In genomic region chr2:222459983-222460382, GRCh38 we compare ENCODE assay signal across 32 cellular contexts.
"Had no signal": no experiment of that assay in that cellular context is flagged by ENCODE, and none has a peak within 500 bp of the region (broad histone marks: within the 10 kb centered on the region; RNA-seq: fewer than 3 reads in every experiment).

No MANE protein-coding gene starts in this region.

- H3K9me3 ChIP-seq: adrenal gland, body of pancreas, breast epithelium had no signal

- H3K27ac ChIP-seq: adrenal gland, body of pancreas, brain microvascular endothelial cell, breast epithelium, VCaP had no signal

- H3K27me3 ChIP-seq: adrenal gland, body of pancreas, brain microvascular endothelial cell, breast epithelium had no signal

- DNase-seq: activated B cell treated with CpG ODN at 0.5 μM for 24 hours; activated CD4-positive, alpha-beta memory T cell treated with anti-CD3 and anti-CD28 coated beads for 36 hours; activated CD4-positive, alpha-beta T cell treated with anti-CD3 and anti-CD28 coated beads for 4 hours; activated CD4-positive, alpha-beta T cell treated with anti-CD3 and anti-CD28 coated beads, Interleukin-2, amount 10 ng/mL, durations not matched to agents 24 days and 14 days; activated CD4-positive, alpha-beta T cell treated with anti-CD3 and anti-CD28 coated beads, Interleukin-2, amount 50 U/mL, for 1 hour; activated CD4-positive, alpha-beta T cell treated with anti-CD3 and anti-CD28 coated beads, Interleukin-2, amount 50 U/mL, for 4 hours; activated CD4-positive, CD25-positive, alpha-beta regulatory T cell treated with anti-CD3 and anti-CD28 coated beads, Interleukin-2, amount 50 U/mL, for 72 hours; activated CD8-positive, alpha-beta memory T cell treated with anti-CD3 and anti-CD28 coated beads, Interleukin-2, amount 50 U/mL, for 4 hours; activated CD8-positive, alpha-beta T cell treated with anti-CD3 and anti-CD28 coated beads for 36 hours; activated effector memory CD4-positive, alpha-beta T cell treated with anti-CD3 and anti-CD28 coated beads, Interleukin-2, amount 50 U/mL, for 16 hours; activated gamma-delta T cell treated with Interleukin-2 at 50 U/mL for 16 hours; activated naive CD4-positive, alpha-beta T cell; activated naive CD4-positive, alpha-beta T cell treated with anti-CD3 and anti-CD28 coated beads for 36 hours; activated naive CD4-positive, alpha-beta T cell treated with anti-CD3 and anti-CD28 coated beads, Interleukin-2, amount 50 U/mL, for 16 hours; activated naive CD8-positive, alpha-beta T cell treated with anti-CD3 and anti-CD28 coated beads for 36 hours; activated T-cell treated with anti-CD3 and anti-CD28 coated beads for 4 hours; activated T-cell treated with anti-CD3 and anti-CD28 coated beads, Interleukin-2, amount 50 U/mL, for 1 hour; activated T-cell treated with anti-CD3 and anti-CD28 coated beads, Interleukin-2, amount 50 U/mL, for 4 hours; activated T-cell treated with anti-CD3 and anti-CD28 coated beads, Interleukin-2, amount 50 U/mL, for 72 hours; adrenal gland; amniotic stem cell; aorta; body of pancreas; brain microvascular endothelial cell; central memory CD4-positive, alpha-beta T cell; T-helper 1 cell; T-helper 2 cell; T-helper 9 cell had no signal

- H3K4me1 ChIP-seq: adrenal gland, body of pancreas, breast epithelium had no signal

- ATAC-seq: activated CD8-positive, alpha-beta T cell treated with anti-CD3 and anti-CD28 coated beads for 36 hours; activated naive CD4-positive, alpha-beta T cell treated with anti-CD3 and anti-CD28 coated beads, Interleukin-2, amount 50 U/mL, for 72 hours; activated T-cell treated with anti-CD3 and anti-CD28 coated beads, Interleukin-2, amount 50 U/mL, for 4 hours; activated T-cell treated with anti-CD3 and anti-CD28 coated beads, Interleukin-2, amount 50 U/mL, for 72 hours; activated T-helper 17 cell treated with anti-CD3 and anti-CD28 coated beads, Interleukin-2, amount 50 U/mL, for 72 hours; body of pancreas had no signal

- H3K36me3 ChIP-seq: adrenal gland, brain microvascular endothelial cell, breast epithelium had no signal

- H3K4me3 ChIP-seq: adrenal gland, body of pancreas, breast epithelium had no signal
